1 cellular context compared by ENCODE assay signal in the genomic region with DNA sequence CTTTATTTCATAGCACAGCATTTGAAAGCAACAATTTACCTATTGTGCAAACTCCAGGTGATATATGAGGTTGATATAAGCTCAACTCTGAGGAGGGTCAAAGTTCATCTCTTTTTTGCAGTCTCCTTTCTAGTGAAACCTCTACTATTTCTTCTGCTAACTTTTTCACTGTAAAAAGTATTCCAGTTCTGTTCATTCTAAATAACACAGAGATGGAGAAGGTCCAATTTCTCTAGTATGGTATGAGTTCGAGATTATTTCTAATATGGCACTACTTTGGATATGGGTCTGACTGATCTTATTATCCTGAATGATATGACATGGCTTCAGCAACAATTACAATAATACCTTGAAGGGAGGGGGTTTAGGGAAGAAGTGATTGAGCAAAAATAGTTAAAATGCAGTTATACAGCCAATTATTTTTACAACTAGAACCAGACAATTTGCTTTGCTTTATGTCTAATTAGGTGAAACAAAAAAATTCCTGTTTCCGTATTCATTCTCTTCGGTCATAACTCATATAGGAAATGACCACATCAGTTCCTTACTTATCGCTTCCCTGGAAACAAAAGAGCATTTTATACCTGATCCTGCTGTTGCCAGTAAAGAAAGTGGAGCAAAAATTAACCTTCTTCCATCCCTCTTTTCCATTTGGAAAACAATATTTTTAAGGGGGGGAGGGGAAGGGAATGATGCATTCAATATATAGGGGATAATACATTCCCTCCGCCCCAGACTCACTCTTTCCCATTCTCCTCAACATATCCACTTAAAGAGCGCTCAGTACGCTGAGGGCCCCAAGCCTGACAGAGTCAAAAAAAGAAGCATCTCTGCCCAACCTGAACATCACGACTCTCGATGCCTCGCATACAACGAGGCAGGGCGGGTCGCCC.
A peak's percentile ranks its signal among the peaks of the same experiment; 100 is the strongest.
TF ChIP-seq lines count a peak whose summit lies in the region.

No MANE protein-coding gene starts in this region.

TF ChIP-seq in HepG2, 621 proteins besides CTCF, POLR2A, EP300 and RAD21 (continued from another document):
- TF ChIP-seq, protein P1, sequence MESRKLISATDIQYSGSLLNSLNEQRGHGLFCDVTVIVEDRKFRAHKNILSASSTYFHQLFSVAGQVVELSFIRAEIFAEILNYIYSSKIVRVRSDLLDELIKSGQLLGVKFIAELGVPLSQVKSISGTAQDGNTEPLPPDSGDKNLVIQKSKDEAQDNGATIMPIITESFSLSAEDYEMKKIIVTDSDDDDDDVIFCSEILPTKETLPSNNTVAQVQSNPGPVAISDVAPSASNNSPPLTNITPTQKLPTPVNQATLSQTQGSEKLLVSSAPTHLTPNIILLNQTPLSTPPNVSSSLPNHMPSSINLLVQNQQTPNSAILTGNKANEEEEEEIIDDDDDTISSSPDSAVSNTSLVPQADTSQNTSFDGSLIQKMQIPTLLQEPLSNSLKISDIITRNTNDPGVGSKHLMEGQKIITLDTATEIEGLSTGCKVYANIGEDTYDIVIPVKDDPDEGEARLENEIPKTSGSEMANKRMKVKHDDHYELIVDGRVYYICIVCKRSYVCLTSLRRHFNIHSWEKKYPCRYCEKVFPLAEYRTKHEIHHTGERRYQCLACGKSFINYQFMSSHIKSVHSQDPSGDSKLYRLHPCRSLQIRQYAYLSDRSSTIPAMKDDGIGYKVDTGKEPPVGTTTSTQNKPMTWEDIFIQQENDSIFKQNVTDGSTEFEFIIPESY (CRISPR knock-in tag; IDR thresholded peaks at IDR 0.05): no peak
- TF ChIP-seq LCORL (IDR thresholded peaks at IDR 0.05): no peak
- 0 out of 2 replicates have a peak, but pooled peaks have one; percentile 16 for TF ChIP-seq LCORL (CRISPR knock-in tag; IDR thresholded peaks at IDR 0.05)
- 0 out of 2 replicates have a peak, but pooled peaks have one; percentile 42 for TF ChIP-seq ATF1 (CRISPR knock-in tag; IDR thresholded peaks at IDR 0.05)
- TF ChIP-seq MXI1 (IDR thresholded peaks at IDR 0.05; ENCODE audit: borderline replicate concordance, low read depth, low read length): 0 out of 3 replicates have a peak, but pooled peaks have one; percentile 0
- TF ChIP-seq HNRNPUL1 (IDR thresholded peaks at IDR 0.05; ENCODE audit: low read depth, low read length): no peak
- TF ChIP-seq, protein P2, sequence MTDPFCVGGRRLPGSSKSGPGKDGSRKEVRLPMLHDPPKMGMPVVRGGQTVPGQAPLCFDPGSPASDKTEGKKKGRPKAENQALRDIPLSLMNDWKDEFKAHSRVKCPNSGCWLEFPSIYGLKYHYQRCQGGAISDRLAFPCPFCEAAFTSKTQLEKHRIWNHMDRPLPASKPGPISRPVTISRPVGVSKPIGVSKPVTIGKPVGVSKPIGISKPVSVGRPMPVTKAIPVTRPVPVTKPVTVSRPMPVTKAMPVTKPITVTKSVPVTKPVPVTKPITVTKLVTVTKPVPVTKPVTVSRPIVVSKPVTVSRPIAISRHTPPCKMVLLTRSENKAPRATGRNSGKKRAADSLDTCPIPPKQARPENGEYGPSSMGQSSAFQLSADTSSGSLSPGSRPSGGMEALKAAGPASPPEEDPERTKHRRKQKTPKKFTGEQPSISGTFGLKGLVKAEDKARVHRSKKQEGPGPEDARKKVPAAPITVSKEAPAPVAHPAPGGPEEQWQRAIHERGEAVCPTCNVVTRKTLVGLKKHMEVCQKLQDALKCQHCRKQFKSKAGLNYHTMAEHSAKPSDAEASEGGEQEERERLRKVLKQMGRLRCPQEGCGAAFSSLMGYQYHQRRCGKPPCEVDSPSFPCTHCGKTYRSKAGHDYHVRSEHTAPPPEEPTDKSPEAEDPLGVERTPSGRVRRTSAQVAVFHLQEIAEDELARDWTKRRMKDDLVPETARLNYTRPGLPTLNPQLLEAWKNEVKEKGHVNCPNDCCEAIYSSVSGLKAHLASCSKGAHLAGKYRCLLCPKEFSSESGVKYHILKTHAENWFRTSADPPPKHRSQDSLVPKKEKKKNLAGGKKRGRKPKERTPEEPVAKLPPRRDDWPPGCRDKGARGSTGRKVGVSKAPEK (CRISPR knock-in tag; IDR thresholded peaks at IDR 0.05; ENCODE audit: borderline replicate concordance): no peak
- TF ChIP-seq, protein P3, sequence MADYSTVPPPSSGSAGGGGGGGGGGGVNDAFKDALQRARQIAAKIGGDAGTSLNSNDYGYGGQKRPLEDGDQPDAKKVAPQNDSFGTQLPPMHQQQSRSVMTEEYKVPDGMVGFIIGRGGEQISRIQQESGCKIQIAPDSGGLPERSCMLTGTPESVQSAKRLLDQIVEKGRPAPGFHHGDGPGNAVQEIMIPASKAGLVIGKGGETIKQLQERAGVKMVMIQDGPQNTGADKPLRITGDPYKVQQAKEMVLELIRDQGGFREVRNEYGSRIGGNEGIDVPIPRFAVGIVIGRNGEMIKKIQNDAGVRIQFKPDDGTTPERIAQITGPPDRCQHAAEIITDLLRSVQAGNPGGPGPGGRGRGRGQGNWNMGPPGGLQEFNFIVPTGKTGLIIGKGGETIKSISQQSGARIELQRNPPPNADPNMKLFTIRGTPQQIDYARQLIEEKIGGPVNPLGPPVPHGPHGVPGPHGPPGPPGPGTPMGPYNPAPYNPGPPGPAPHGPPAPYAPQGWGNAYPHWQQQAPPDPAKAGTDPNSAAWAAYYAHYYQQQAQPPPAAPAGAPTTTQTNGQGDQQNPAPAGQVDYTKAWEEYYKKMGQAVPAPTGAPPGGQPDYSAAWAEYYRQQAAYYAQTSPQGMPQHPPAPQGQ (CRISPR knock-in tag; IDR thresholded peaks at IDR 0.05; ENCODE audit: borderline replicate concordance): no peak
- no peak for TF ChIP-seq ZBTB1 (CRISPR knock-in tag; IDR thresholded peaks at IDR 0.05; ENCODE audit: borderline replicate concordance)
- TF ChIP-seq, protein P4, sequence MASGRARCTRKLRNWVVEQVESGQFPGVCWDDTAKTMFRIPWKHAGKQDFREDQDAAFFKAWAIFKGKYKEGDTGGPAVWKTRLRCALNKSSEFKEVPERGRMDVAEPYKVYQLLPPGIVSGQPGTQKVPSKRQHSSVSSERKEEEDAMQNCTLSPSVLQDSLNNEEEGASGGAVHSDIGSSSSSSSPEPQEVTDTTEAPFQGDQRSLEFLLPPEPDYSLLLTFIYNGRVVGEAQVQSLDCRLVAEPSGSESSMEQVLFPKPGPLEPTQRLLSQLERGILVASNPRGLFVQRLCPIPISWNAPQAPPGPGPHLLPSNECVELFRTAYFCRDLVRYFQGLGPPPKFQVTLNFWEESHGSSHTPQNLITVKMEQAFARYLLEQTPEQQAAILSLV (CRISPR knock-in tag; IDR thresholded peaks at IDR 0.05; ENCODE audit: borderline replicate concordance): no peak
- no peak for TF ChIP-seq ZNF30 (CRISPR knock-in tag; IDR thresholded peaks at IDR 0.05)
- no peak for TF ChIP-seq NFATC3 (CRISPR knock-in tag; IDR thresholded peaks at IDR 0.05)
- no peak for TF ChIP-seq PBX3 (CRISPR knock-in tag; IDR thresholded peaks at IDR 0.05; ENCODE audit: borderline replicate concordance)
- TF ChIP-seq ZNF792 (CRISPR knock-in tag; IDR thresholded peaks at IDR 0.05): no peak
- TF ChIP-seq SMYD3 (CRISPR knock-in tag; IDR thresholded peaks at IDR 0.05): no peak
- peak; percentile 22; the same call in 1 of the 2 replicates for TF ChIP-seq HNF4A (CRISPR knock-in tag; IDR thresholded peaks at IDR 0.05)
- TF ChIP-seq ZNF331 (CRISPR knock-in tag; IDR thresholded peaks at IDR 0.05): no peak
- no peak for TF ChIP-seq CBX2 (IDR thresholded peaks at IDR 0.05; ENCODE audit: low read depth, low read length)
- TF ChIP-seq CBX2 (CRISPR knock-in tag; IDR thresholded peaks at IDR 0.05; ENCODE audit: low read depth): no peak
- no peak for TF ChIP-seq TSC22D2 (CRISPR knock-in tag; IDR thresholded peaks at IDR 0.05; ENCODE audit: borderline replicate concordance)
- no peak for TF ChIP-seq TARDBP (CRISPR knock-in tag; IDR thresholded peaks at IDR 0.05)
- TF ChIP-seq ZNF772 (CRISPR knock-in tag; IDR thresholded peaks at IDR 0.05): no peak
- TF ChIP-seq ZNF274 (CRISPR knock-in tag; IDR thresholded peaks at IDR 0.05): no peak
- TF ChIP-seq SMARCC2 (IDR thresholded peaks at IDR 0.05): no peak
- no peak for TF ChIP-seq ZFP36L1 (CRISPR knock-in tag; IDR thresholded peaks at IDR 0.05)
- no peak for TF ChIP-seq ZSCAN20 (CRISPR knock-in tag; IDR thresholded peaks at IDR 0.05; ENCODE audit: borderline replicate concordance)
- no peak for TF ChIP-seq ZNF891 (CRISPR knock-in tag; IDR thresholded peaks at IDR 0.05)
- no peak for TF ChIP-seq CC2D1A (CRISPR knock-in tag; IDR thresholded peaks at IDR 0.05)
- TF ChIP-seq PAX8 (CRISPR knock-in tag; IDR thresholded peaks at IDR 0.05; ENCODE audit: borderline replicate concordance): no peak
- TF ChIP-seq RXRA (CRISPR knock-in tag; IDR thresholded peaks at IDR 0.05): no peak
- peak; percentile 19; the same call in 1 of the 2 replicates for TF ChIP-seq CEBPG (CRISPR knock-in tag; IDR thresholded peaks at IDR 0.05)
- no peak for TF ChIP-seq NFIC (IDR thresholded peaks at IDR 0.05; ENCODE audit: low read length)
- peak; percentile 44; the same call in 1 of the 2 replicates for TF ChIP-seq ZBTB21 (CRISPR knock-in tag; IDR thresholded peaks at IDR 0.05)
- no peak for TF ChIP-seq FLYWCH1 (CRISPR knock-in tag; IDR thresholded peaks at IDR 0.05)
- TF ChIP-seq, protein P5, sequence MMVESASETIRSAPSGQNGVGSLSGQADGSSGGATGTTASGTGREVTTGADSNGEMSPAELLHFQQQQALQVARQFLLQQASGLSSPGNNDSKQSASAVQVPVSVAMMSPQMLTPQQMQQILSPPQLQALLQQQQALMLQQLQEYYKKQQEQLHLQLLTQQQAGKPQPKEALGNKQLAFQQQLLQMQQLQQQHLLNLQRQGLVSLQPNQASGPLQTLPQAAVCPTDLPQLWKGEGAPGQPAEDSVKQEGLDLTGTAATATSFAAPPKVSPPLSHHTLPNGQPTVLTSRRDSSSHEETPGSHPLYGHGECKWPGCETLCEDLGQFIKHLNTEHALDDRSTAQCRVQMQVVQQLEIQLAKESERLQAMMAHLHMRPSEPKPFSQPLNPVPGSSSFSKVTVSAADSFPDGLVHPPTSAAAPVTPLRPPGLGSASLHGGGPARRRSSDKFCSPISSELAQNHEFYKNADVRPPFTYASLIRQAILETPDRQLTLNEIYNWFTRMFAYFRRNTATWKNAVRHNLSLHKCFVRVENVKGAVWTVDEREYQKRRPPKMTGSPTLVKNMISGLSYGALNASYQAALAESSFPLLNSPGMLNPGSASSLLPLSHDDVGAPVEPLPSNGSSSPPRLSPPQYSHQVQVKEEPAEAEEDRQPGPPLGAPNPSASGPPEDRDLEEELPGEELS (CRISPR knock-in tag; IDR thresholded peaks at IDR 0.05): no peak
- TF ChIP-seq PCBP1 (IDR thresholded peaks at IDR 0.05; ENCODE audit: borderline replicate concordance, low read depth, low read length): no peak
- peak; percentile 4; the same call in 1 of the 2 replicates for TF ChIP-seq KDM5A (IDR thresholded peaks at IDR 0.05; ENCODE audit: borderline replicate concordance, low read length)
- no peak for TF ChIP-seq BCL3 (CRISPR knock-in tag; IDR thresholded peaks at IDR 0.05)
- TF ChIP-seq YEATS2 (CRISPR knock-in tag; IDR thresholded peaks at IDR 0.05; ENCODE audit: borderline replicate concordance): no peak
- no peak for TF ChIP-seq CHD4 (IDR thresholded peaks at IDR 0.05; ENCODE audit: borderline replicate concordance, low read length)
- no peak for TF ChIP-seq ZNF672 (CRISPR knock-in tag; IDR thresholded peaks at IDR 0.05)
- TF ChIP-seq ZKSCAN5 (CRISPR knock-in tag; IDR thresholded peaks at IDR 0.05): no peak
- TF ChIP-seq ZNF674 (CRISPR knock-in tag; IDR thresholded peaks at IDR 0.05; ENCODE audit: low read depth): no peak
- TF ChIP-seq HCFC1 (IDR thresholded peaks at IDR 0.05; ENCODE audit: low read depth, low read length): no peak
- no peak for TF ChIP-seq ETV6 (CRISPR knock-in tag; conservative IDR thresholded peaks at IDR 0.05)
- TF ChIP-seq POLR2AphosphoS2 (IDR thresholded peaks at IDR 0.05; ENCODE audit: low read depth, low read length): no peak
- TF ChIP-seq FOSL2 (CRISPR knock-in tag; IDR thresholded peaks at IDR 0.05): no peak
- TF ChIP-seq BCL6 (CRISPR knock-in tag; IDR thresholded peaks at IDR 0.05): no peak
